In genomic region chr6:6225885-6226284, GRCh38 we compare ENCODE assay signal across 20 cellular contexts.
"Had no signal": no experiment of that assay in that cellular context is flagged by ENCODE, and none has a peak within 500 bp of the region (broad histone marks: within the 10 kb centered on the region; RNA-seq: fewer than 3 reads in every experiment).

No MANE protein-coding gene starts in this region.

- H3K4me1 Mint-ChIP-seq: activated naive CD8-positive, alpha-beta T cell treated with anti-CD3 and anti-CD28 coated beads for 36 hours; naive B cell; neural crest cell; stimulated activated memory B cell treated with anti-CD40 and anti-IgM and Interleukin-4, amounts not matched to agents 10 μg/mL and 1 μg/mL and 100 μg/mL, for 72 hours; T-cell had no signal

- H3K27ac ChIP-seq: foreskin keratinocyte, left ventricle myocardium inferior, stomach, suprapubic skin had no signal

- H3K36me3 Mint-ChIP-seq: activated naive CD8-positive, alpha-beta T cell treated with anti-CD3 and anti-CD28 coated beads for 36 hours; naive B cell; stimulated activated memory B cell treated with anti-CD40 and anti-IgM and Interleukin-4, amounts not matched to agents 10 μg/mL and 1 μg/mL and 100 μg/mL, for 72 hours; T-cell; type B pancreatic cell had no signal

- H3K9me3 ChIP-seq: left ventricle myocardium inferior, stomach, suprapubic skin had no signal

- ATAC-seq: foreskin keratinocyte; sciatic nerve; stimulated activated memory B cell treated with anti-CD40 and anti-IgM and Interleukin-4, amounts not matched to agents 10 μg/mL and 1 μg/mL and 100 μg/mL, for 72 hours; T-cell had no signal

- H3K4me3 ChIP-seq: left ventricle myocardium inferior, smooth muscle cell, stomach, suprapubic skin had no signal

- H3K36me3 ChIP-seq: left ventricle myocardium inferior, stomach, suprapubic skin had no signal

- H3K27ac Mint-ChIP-seq: activated naive CD8-positive, alpha-beta T cell treated with anti-CD3 and anti-CD28 coated beads for 36 hours; activated T-cell treated with anti-CD3 and anti-CD28 coated beads, Interleukin-2, amount 50 U/mL, for 24 hours; naive B cell; stimulated activated memory B cell treated with anti-CD40 and anti-IgM and Interleukin-4, amounts not matched to agents 10 μg/mL and 1 μg/mL and 100 μg/mL, for 72 hours; T-cell; T-helper 2 cell treated with Interferon-gamma antibody and Interleukin-4, amounts not matched to agents 5 μg/mL and 100 μg/mL, for 36 hours; type B pancreatic cell had no signal

- DNase-seq: activated naive CD4-positive, alpha-beta T cell treated with Interleukin-2 at 50 U/mL for 16 hours; activated naive CD8-positive, alpha-beta T cell treated with anti-CD3 and anti-CD28 coated beads for 36 hours; activated T-cell treated with anti-CD3 and anti-CD28 coated beads, Interleukin-2, amount 50 U/mL, for 24 hours; central memory CD4-positive, alpha-beta T cell; effector memory CD4-positive, alpha-beta T cell; foreskin keratinocyte; left ventricle myocardium inferior; mesenchymal stem cell; naive B cell; occipital lobe; stimulated activated CD4-positive, alpha-beta T cell treated with anti-CD3 and anti-CD28 coated beads, Interleukin-15, amount 100 ng/mL, for 24 hours; stomach; T-cell had no signal

- H3K27me3 ChIP-seq: foreskin keratinocyte, suprapubic skin had no signal

- H3K4me1 ChIP-seq: foreskin keratinocyte, left ventricle myocardium inferior, stomach, suprapubic skin had no signal

- H3K4me3 Mint-ChIP-seq: activated naive CD8-positive, alpha-beta T cell treated with anti-CD3 and anti-CD28 coated beads for 36 hours; activated T-cell treated with anti-CD3 and anti-CD28 coated beads, Interleukin-2, amount 50 U/mL, for 24 hours; naive B cell; neural crest cell; stimulated activated memory B cell treated with anti-CD40 and anti-IgM and Interleukin-4, amounts not matched to agents 10 μg/mL and 1 μg/mL and 100 μg/mL, for 72 hours; T-cell; T-helper 2 cell treated with Interferon-gamma antibody and Interleukin-4, amounts not matched to agents 5 μg/mL and 100 μg/mL, for 36 hours; type B pancreatic cell had no signal

- H3K9me3 Mint-ChIP-seq: activated naive CD8-positive, alpha-beta T cell treated with anti-CD3 and anti-CD28 coated beads for 36 hours; activated T-cell treated with anti-CD3 and anti-CD28 coated beads, Interleukin-2, amount 50 U/mL, for 24 hours; stimulated activated memory B cell treated with anti-CD40 and anti-IgM and Interleukin-4, amounts not matched to agents 10 μg/mL and 1 μg/mL and 100 μg/mL, for 72 hours; T-helper 2 cell treated with Interferon-gamma antibody and Interleukin-4, amounts not matched to agents 5 μg/mL and 100 μg/mL, for 36 hours had no signal
